14 cellular contexts compared by ENCODE assay signal in genomic region chr2:12918138-12918840, GRCh38.
DNase-seq lines count a peak whose midpoint lies in the region; ATAC-seq, FAIRE-seq and TF ChIP-seq lines count a peak whose summit lies in the region.
"Had no signal": no experiment of that assay in that cellular context is flagged by ENCODE, and none has a peak within 500 bp of the region (broad histone marks: within the 10 kb centered on the region; RNA-seq: fewer than 3 reads in every experiment).

No MANE protein-coding gene starts in this region.

- H3K36me3 ChIP-seq in astrocyte (ENCODE audit: insufficient read depth, low read length) (no peaks in the 10 kb centered on the region), heart left ventricle (no peaks in the 10 kb centered on the region), uterus (no peaks in the 10 kb centered on the region)

- H3K27ac Mint-ChIP-seq in astrocyte (ENCODE audit: unreplicated experiment): no peak overlapping the region
- H3K27ac Mint-ChIP-seq in progenitor cell of endocrine pancreas: peak overlapping the region; percentile 43
- H3K27ac Mint-ChIP-seq: CD4-positive, alpha-beta memory T cell had no signal

- H3K27ac ChIP-seq in astrocyte (ENCODE audit: low read depth, low read length) (no peak overlapping the region), heart left ventricle (peak overlapping the region; percentile 39 to 90 (median 77)), uterus (peak overlapping the region; percentile 52 to 63)
- H3K27ac ChIP-seq: KMS-11 had no signal

- no peak overlapping the region for H3K4me3 Mint-ChIP-seq in astrocyte (ENCODE audit: unreplicated experiment)
- H3K4me3 Mint-ChIP-seq in progenitor cell of endocrine pancreas (ENCODE audit: low read depth): no peak overlapping the region
- H3K4me3 Mint-ChIP-seq: CD4-positive, alpha-beta memory T cell had no signal

- no peak overlapping the region for H2AFZ ChIP-seq in astrocyte (ENCODE audit: low read depth, low read length)

- H3K79me2 ChIP-seq in astrocyte (ENCODE audit: insufficient read depth, low read length): no peaks in the 10 kb centered on the region

- no peak for FAIRE-seq in astrocyte (lab: Jason Lieb, UNC)

- intact Hi-C loops in heart left ventricle (cut with DNase I): loop anchor here in 5 of 10 donors (5.0 kb wide), 5 partner anchors 71 to 181 kb away; no protein-coding TSS in a partner anchor
- intact Hi-C loops in uterus (cut with DNase I; ENCODE audit: low total_unique reads): no loop called here

- peak; percentile 66 to 79 (median 72) for ATAC-seq in heart left ventricle

- H3K36me3 Mint-ChIP-seq in astrocyte (ENCODE audit: low read depth, unreplicated experiment) (no peaks in the 10 kb centered on the region), progenitor cell of endocrine pancreas (ENCODE audit: insufficient read depth) (no peaks in the 10 kb centered on the region)
- H3K36me3 Mint-ChIP-seq: CD4-positive, alpha-beta memory T cell had no signal

- H3K4me3 ChIP-seq in astrocyte (ENCODE audit: insufficient read depth, low read depth, low read length) (no peak overlapping the region), heart left ventricle (peak overlapping the region in 1 of 12 donors; percentile 2), uterus (no peak overlapping the region)

- H3K9me3 ChIP-seq in astrocyte (ENCODE audit: insufficient read depth, low read depth, low read length) (no peaks in the 10 kb centered on the region), heart left ventricle (no peaks in the 10 kb centered on the region), uterus (no peaks in the 10 kb centered on the region)

- H3K9me3 Mint-ChIP-seq in astrocyte (ENCODE audit: unreplicated experiment): no peaks in the 10 kb centered on the region
- H3K9me3 Mint-ChIP-seq in progenitor cell of endocrine pancreas (ENCODE audit: low read depth): no peaks in the 10 kb centered on the region

- WGBS in heart left ventricle, 4 donors: 53 to 65% (median 55%) methylated on average over 7 of the region's 7 CpGs

- H3K4me1 ChIP-seq in astrocyte (ENCODE audit: insufficient read depth, low read length): no peaks in the 10 kb centered on the region
- H3K4me1 ChIP-seq in heart left ventricle: peaks cover 0 to 28% (median 16%) of the 10 kb centered on the region in 12 donors
- no peaks in the 10 kb centered on the region for H3K4me1 ChIP-seq in uterus

- H3K27me3 Mint-ChIP-seq in astrocyte (ENCODE audit: low read depth, unreplicated experiment) (peaks cover 4% of the 10 kb centered on the region), progenitor cell of endocrine pancreas (peaks cover 5% of the 10 kb centered on the region)

- H3K27me3 ChIP-seq in astrocyte (ENCODE audit: insufficient read depth, low read length): no peaks in the 10 kb centered on the region
- no peaks in the 10 kb centered on the region for H3K27me3 ChIP-seq in heart left ventricle
- no peaks in the 10 kb centered on the region for H3K27me3 ChIP-seq in uterus

- H3K4me2 ChIP-seq in astrocyte (ENCODE audit: low read length): peak overlapping the region; percentile 35
- H3K4me2 ChIP-seq: KMS-11 had no signal

- TF ChIP-seq POLR2A in heart left ventricle (IDR thresholded peaks at IDR 0.05): no peak
- no peak for TF ChIP-seq POLR2A in uterus (IDR thresholded peaks at IDR 0.05)

- no peak for DNase-seq in astrocyte (ENCODE audit: low read depth)
- no peak for DNase-seq in heart left ventricle
- DNase-seq in progenitor cell of endocrine pancreas (ENCODE audit: low spot score, unreplicated experiment): no peak
- no peak for DNase-seq in uterus
- no peak for DNase-seq in iPS-NIHi7 (ENCODE audit: extremely low spot score)
- DNase-seq in NCI-H1694 treated with DMSO at 0.1 percent for 48 hours (lab: John Stamatoyannopoulos, UW): no peak
- DNase-seq in NCI-H446 (lab: John Stamatoyannopoulos, UW): no peak
- DNase-seq: activated CD4-positive, alpha-beta T cell treated with anti-CD3 and anti-CD28 coated beads, Interleukin-2, amount 50 U/mL, for 1 hour; CD4-positive, alpha-beta memory T cell; effector CD4-positive, alpha-beta T cell; NCI-H187 treated with DMSO at 0.1 percent for 48 hours; stimulated activated CD8-positive, alpha-beta memory T cell treated with anti-CD3 and anti-CD28 coated beads, Interleukin-4, amount 100 ng/mL, for 48 hours; T-helper 9 cell had no signal

- peaks cover 5% of the 10 kb centered on the region for H3K4me1 Mint-ChIP-seq in astrocyte (ENCODE audit: low read depth, unreplicated experiment)
- H3K4me1 Mint-ChIP-seq in progenitor cell of endocrine pancreas (ENCODE audit: low read depth): peaks cover 12% of the 10 kb centered on the region
- H3K4me1 Mint-ChIP-seq: CD4-positive, alpha-beta memory T cell had no signal

- no peak overlapping the region for H3K9ac ChIP-seq in astrocyte (ENCODE audit: low read length)
- H3K9ac ChIP-seq: KMS-11 had no signal

- no peaks in the 10 kb centered on the region for H4K20me1 ChIP-seq in astrocyte (ENCODE audit: insufficient read depth, low read length)

- TF ChIP-seq CTCF in astrocyte (IDR thresholded peaks at IDR 0.05; ENCODE audit: insufficient read depth, low read depth, low read length) (no peak), heart left ventricle (IDR thresholded peaks at IDR 0.05) (no peak), progenitor cell of endocrine pancreas (IDR thresholded peaks at IDR 0.05; ENCODE audit: unreplicated experiment) (no peak), uterus (IDR thresholded peaks at IDR 0.05) (no peak)
